Comparison of ENCODE assay signal across 8 cellular contexts in the genomic region with DNA sequence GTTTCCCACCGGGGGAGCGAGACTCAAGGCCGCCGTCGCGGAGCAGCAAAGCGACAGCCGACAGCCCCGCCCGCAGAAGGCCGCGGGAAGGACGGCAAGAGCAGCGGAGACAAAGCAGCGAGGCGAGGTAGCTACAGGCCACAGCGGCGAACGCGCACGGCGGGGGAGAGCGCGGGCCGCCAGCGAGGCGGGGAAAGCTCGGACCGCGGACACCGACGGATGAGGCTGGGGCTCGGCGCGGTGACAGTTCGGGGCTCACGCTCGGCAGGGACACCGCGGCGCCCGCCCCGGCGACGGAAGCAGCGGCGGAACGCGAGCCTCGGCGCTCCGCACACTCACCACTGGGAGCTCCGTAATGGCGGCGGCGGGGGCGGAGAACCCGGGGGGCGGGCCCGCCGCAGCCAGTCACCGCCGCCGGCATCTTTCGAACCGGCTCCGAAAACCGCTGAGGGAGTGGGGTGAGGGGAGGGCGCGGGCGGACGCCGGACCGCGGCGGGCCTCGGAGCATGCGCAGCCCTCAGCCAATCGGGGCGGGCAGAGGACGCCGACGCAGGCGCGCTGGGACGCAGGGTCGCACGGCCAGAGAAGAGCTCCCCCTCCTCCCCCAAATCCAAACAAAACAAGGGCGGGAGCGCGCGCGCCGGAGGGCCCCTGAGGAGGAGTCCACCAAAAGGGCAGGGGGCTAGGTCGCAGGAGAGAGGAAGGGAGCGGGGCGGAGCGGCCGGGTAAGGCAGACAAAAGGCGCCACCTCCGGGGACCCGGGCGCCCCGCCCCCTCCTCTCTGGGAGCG. TPM values are rescaled to one million over a fixed set of nuclear protein-coding genes. Genes with fewer than 3 reads are reported as not detected.
A peak's percentile ranks its signal among the peaks of the same experiment; 100 is the strongest.
DNase-seq lines count a peak whose midpoint lies in the region; ATAC-seq, FAIRE-seq and TF ChIP-seq lines count a peak whose summit lies in the region.

No MANE protein-coding gene starts in this region.

- peaks cover 0 to 12% of the 10 kb centered on the region in 2 donors for H3K4me1 ChIP-seq in kidney (ENCODE audit: control insufficient read depth in 1 of 2, insufficient read depth in 1 of 2, low read depth in 1 of 2, low read length in 2 of 2)

- TF ChIP-seq CTCF in AG10803 (conservative IDR thresholded peaks at IDR 0.05; ENCODE audit: low read length), result no peak
- no peak for TF ChIP-seq CTCF in kidney (IDR thresholded peaks at IDR 0.05; ENCODE audit: borderline replicate concordance, extremely low read depth, insufficient read depth)

- intact Hi-C loops in kidney (cut with DNase I), result no loop called here

- peak overlapping the region; percentile 95 to 96 for H3K27ac ChIP-seq in kidney (ENCODE audit: low read depth in 2 of 2, low read length in 2 of 2)

- no peaks in the 10 kb centered on the region for H3K36me3 ChIP-seq in kidney (ENCODE audit: control insufficient read depth in 1 of 2, insufficient read depth in 2 of 2, low read length in 2 of 2)

- H3K9ac ChIP-seq in kidney (ENCODE audit: low read length in 2 of 2), result peak overlapping the region; percentile 41 to 89

- peak; percentile 91 for DNase-seq in AG10803 (ENCODE audit: low read depth)
- peak; percentile 93 to 98 for DNase-seq in NCI-H446 (lab: John Stamatoyannopoulos, UW)
- peak; percentile 96 for DNase-seq in activated CD4-positive, CD25-positive, alpha-beta regulatory T cell treated with anti-CD3 and anti-CD28 coated beads, Interleukin-2, amount 50 U/mL, for 72 hours
- DNase-seq in cerebellar nuclear complex (lab: John Stamatoyannopoulos, UW), result peak; percentile 20 to 71
- peak; percentile 98 for DNase-seq in kidney
- DNase-seq in stimulated activated CD4-positive, alpha-beta T cell treated with anti-CD3 and anti-CD28 coated beads, Interleukin-15, amount 100 ng/mL, for 1 hour (ENCODE audit: low read depth in 1 of 2, low spot score in 1 of 2), result peak; percentile 94 to 95

- H3K4me3 ChIP-seq in AG10803 (ENCODE audit: low read length) (peak overlapping the region; percentile 93), kidney (ENCODE audit: low read length in 2 of 2) (peak overlapping the region; percentile 83 to 93)

- no peaks in the 10 kb centered on the region for H3K9me3 ChIP-seq in kidney (ENCODE audit: control insufficient read depth in 1 of 2, low read length in 2 of 2)

- no peak for FAIRE-seq in kidney (lab: Jason Lieb, UNC)

- ATAC-seq in GM19043 (IDR thresholded peaks at IDR 0.05; ENCODE audit: low read depth, unreplicated experiment) (peak; percentile 69), HG03354 (IDR thresholded peaks at IDR 0.05; ENCODE audit: poor library complexity, severe bottlenecking, unreplicated experiment) (peak; percentile 75)

RNA-seq across cellular contexts. Expression of a gene that starts 0.6 kb away (rescaled TPM):
- 198 TPM for total RNA-seq in kidney
- polyA plus RNA-seq in kidney (ENCODE audit: insufficient read depth, low read depth, low replicate concordance), result 52.4 TPM

RNA-seq across cellular contexts. Expression of a gene that starts 54.0 kb away (rescaled TPM):
- 0.57 TPM for total RNA-seq in kidney
- polyA plus RNA-seq in kidney (ENCODE audit: insufficient read depth, low read depth, low replicate concordance), result 0.19 TPM

Comparison
In these comparisons a context has a peak if more than half of its experiments do, and no peak if none do; other contexts are left out.
1. Peak in every context shown above with its lines: DNase-seq, ATAC-seq, H3K4me3 ChIP-seq and H3K27ac ChIP-seq.
2. DNase-seq: peak in every context shown above with its lines; median percentile 98 in kidney; 96 in activated CD4-positive, CD25-positive, alpha-beta regulatory T cell treated with anti-CD3 and anti-CD28 coated beads, Interleukin-2, amount 50 U/mL, for 72 hours; 96 in NCI-H446; 94 in stimulated activated CD4-positive, alpha-beta T cell treated with anti-CD3 and anti-CD28 coated beads, Interleukin-15, amount 100 ng/mL, for 1 hour; 91 in AG10803; 46 in cerebellar nuclear complex.